Comparison of ENCODE assay signal across 9 cellular contexts in genomic region chr16:56933266-56933619, GRCh38. TPM values are rescaled to one million over a fixed set of nuclear protein-coding genes. Genes with fewer than 3 reads are reported as not detected.
DNase-seq lines count a peak whose midpoint lies in the region; ATAC-seq and TF ChIP-seq lines count a peak whose summit lies in the region.
"Had no signal": no experiment of that assay in that cellular context is flagged by ENCODE, and none has a peak within 500 bp of the region (broad histone marks: within the 10 kb centered on the region; RNA-seq: fewer than 3 reads in every experiment).

No MANE protein-coding gene starts in this region.

- H3K79me2 ChIP-seq in H9 (ENCODE audit: insufficient read depth, low read length) = peaks cover 9% of the 10 kb centered on the region; the same call in 1 of the 2 replicates
- peaks cover 45% of the 10 kb centered on the region for H3K79me2 ChIP-seq in fibroblast of lung (ENCODE audit: control insufficient read depth, insufficient read depth, low read length)

- DNase-seq in H9 = no peak
- DNase-seq in fibroblast of lung (ENCODE audit: low read depth in 2 of 2) = no peak
- DNase-seq in skeletal muscle cell (ENCODE audit: low read depth) = no peak
- no peak for DNase-seq in NCI-H510A (lab: John Stamatoyannopoulos, UW)
- no peak for DNase-seq in epidermal melanocyte (ENCODE audit: insufficient read length, low spot score)
- no peak for DNase-seq in germinal center (ENCODE audit: low spot score)
- DNase-seq: NCI-H187 had no signal

- H3K27ac ChIP-seq in H9 (ENCODE audit: insufficient read length, low read depth, low read length) (no peak overlapping the region), fibroblast of lung (ENCODE audit: insufficient read depth, low read length) (peak overlapping the region; percentile 90)

- peaks cover 11% of the 10 kb centered on the region for H3K23me2 ChIP-seq in H9 (ENCODE audit: insufficient read length, low read depth, low read length, poor library complexity, severe bottlenecking)

- no peaks in the 10 kb centered on the region for H3K27me3 ChIP-seq in H9 (ENCODE audit: insufficient read depth, low read length)
- H3K27me3 ChIP-seq in fibroblast of lung (ENCODE audit: control insufficient read depth, insufficient read depth, low read length) = no peaks in the 10 kb centered on the region

- H3K4me3 Mint-ChIP-seq in H9 = peak overlapping the region; percentile 94 to 95
- peak overlapping the region; percentile 99 for H3K4me3 Mint-ChIP-seq in T-helper 1 cell treated with Interleukin-12 subunit alpha and Interleukin-12 subunit beta and Interleukin-4 antibody, amounts not matched to agents 30 μg/mL and 1 μg/mL, for 36 hours

- TF ChIP-seq CTCF in H9 (conservative IDR thresholded peaks at IDR 0.05) = no peak
- no peak for TF ChIP-seq CTCF in fibroblast of lung (conservative IDR thresholded peaks at IDR 0.05 in 1 of 2, IDR thresholded peaks at IDR 0.05 in 1 of 2; ENCODE audit: low read depth in 1 of 2, low read length in 2 of 2)

- no CpG with 5 or more reads among the region's 3 CpGs for WGBS in H9 (ENCODE audit: extremely low coverage, insufficient read length, low lambda C conversion rate)

- peaks cover 3% of the 10 kb centered on the region; the same call in 1 of the 2 replicates for H3K4me1 ChIP-seq in H9 (ENCODE audit: insufficient read depth, low read length)
- peaks cover 3% of the 10 kb centered on the region for H3K4me1 ChIP-seq in fibroblast of lung (ENCODE audit: control insufficient read depth, extremely low read depth, insufficient read depth, low read length)

- no peak overlapping the region for H3K23ac ChIP-seq in H9 (ENCODE audit: insufficient read length, low read depth, low read length)

- H3K9me3 Mint-ChIP-seq in H9 = no peaks in the 10 kb centered on the region
- H3K9me3 Mint-ChIP-seq in T-helper 1 cell treated with Interleukin-12 subunit alpha and Interleukin-12 subunit beta and Interleukin-4 antibody, amounts not matched to agents 30 μg/mL and 1 μg/mL, for 36 hours = no peaks in the 10 kb centered on the region

- peaks cover 2% of the 10 kb centered on the region for H3K79me1 ChIP-seq in H9 (ENCODE audit: insufficient read depth, low read depth, low read length, poor library complexity, severe bottlenecking)

- H4K91ac ChIP-seq in H9 (ENCODE audit: insufficient read length, low read depth, low read length) = no peak overlapping the region

- H2BK15ac ChIP-seq in H9 (ENCODE audit: low read depth, low read length) = no peak overlapping the region

- peak overlapping the region; percentile 90 for H3K4me2 ChIP-seq in H9 (ENCODE audit: insufficient read depth, insufficient read length, low read length)
- H3K4me2 ChIP-seq in fibroblast of lung (ENCODE audit: extremely low read depth, insufficient read depth, low read length) = peak overlapping the region; percentile 81

- no peaks in the 10 kb centered on the region for H4K20me1 ChIP-seq in H9 (ENCODE audit: control insufficient read depth, insufficient read depth, insufficient read length)
- peaks cover 4% of the 10 kb centered on the region for H4K20me1 ChIP-seq in fibroblast of lung (ENCODE audit: control insufficient read depth, extremely low read depth, insufficient read depth, low read length)

- peaks cover 21 to 23% of the 10 kb centered on the region in 2 experiments for H3K4me1 Mint-ChIP-seq in H9
- H3K4me1 Mint-ChIP-seq in T-helper 1 cell treated with Interleukin-12 subunit alpha and Interleukin-12 subunit beta and Interleukin-4 antibody, amounts not matched to agents 30 μg/mL and 1 μg/mL, for 36 hours (ENCODE audit: low read depth) = peaks cover 48% of the 10 kb centered on the region

- no peak overlapping the region for H2BK20ac ChIP-seq in H9 (ENCODE audit: low read depth, low read length, poor library complexity, severe bottlenecking)

- no peak overlapping the region for H2AFZ ChIP-seq in H9 (ENCODE audit: low read length)
- H2AFZ ChIP-seq in fibroblast of lung (ENCODE audit: low read length) = no peak overlapping the region

- no peak overlapping the region for H4K5ac ChIP-seq in H9 (ENCODE audit: insufficient read length, low read depth, low read length)

- H2AK5ac ChIP-seq in H9 (ENCODE audit: insufficient read length, low read length) = no peak overlapping the region

- no peaks in the 10 kb centered on the region for H3K9me3 ChIP-seq in H9 (ENCODE audit: control insufficient read depth, low read depth, low read length)
- H3K9me3 ChIP-seq in fibroblast of lung (ENCODE audit: control insufficient read depth, insufficient read depth, low read depth, low read length) = no peaks in the 10 kb centered on the region

- H3K27me3 Mint-ChIP-seq in H9 (ENCODE audit: low read depth) = no peaks in the 10 kb centered on the region
- no peaks in the 10 kb centered on the region for H3K27me3 Mint-ChIP-seq in T-helper 1 cell treated with Interleukin-12 subunit alpha and Interleukin-12 subunit beta and Interleukin-4 antibody, amounts not matched to agents 30 μg/mL and 1 μg/mL, for 36 hours (ENCODE audit: low read depth)

- H4K8ac ChIP-seq in H9 (replicated peaks; ENCODE audit: insufficient read length, low read depth, low read length) = no peak overlapping the region

- H3T11ph ChIP-seq in H9 (ENCODE audit: low read length) = no peak overlapping the region

- H2BK12ac ChIP-seq in H9 (ENCODE audit: insufficient read length, low read depth, low read length) = no peak overlapping the region

- H3K56ac ChIP-seq in H9 (ENCODE audit: insufficient read length, low read depth, low read length) = no peak overlapping the region

- peak overlapping the region; percentile 88 to 94 (median 94); a peak in 6 of 7 replicates for H3K27ac Mint-ChIP-seq in H9
- H3K27ac Mint-ChIP-seq in T-helper 1 cell treated with Interleukin-12 subunit alpha and Interleukin-12 subunit beta and Interleukin-4 antibody, amounts not matched to agents 30 μg/mL and 1 μg/mL, for 36 hours = peak overlapping the region; percentile 99

- no peak overlapping the region for H3K18ac ChIP-seq in H9 (ENCODE audit: insufficient read length, low read depth, low read length)

- H3K9ac ChIP-seq in H9 (ENCODE audit: extremely low read depth, insufficient read length, low read length) = peak overlapping the region; percentile 73
- peak overlapping the region; percentile 98 for H3K9ac ChIP-seq in fibroblast of lung (ENCODE audit: insufficient read depth, low read length)

- no peak for ATAC-seq in GM21360 (IDR thresholded peaks at IDR 0.05; ENCODE audit: unreplicated experiment)

- H3K4ac ChIP-seq in H9 (ENCODE audit: low read depth, low read length) = no peak overlapping the region

- H3K36me3 ChIP-seq in fibroblast of lung (ENCODE audit: control insufficient read depth, insufficient read depth, low read length) = peaks cover 8% of the 10 kb centered on the region

- H2BK120ac ChIP-seq in H9 (ENCODE audit: low read depth, low read length, poor library complexity, severe bottlenecking) = no peak overlapping the region

- H2BK5ac ChIP-seq in H9 (ENCODE audit: insufficient read length, low read length) = no peak overlapping the region

- H3K4me3 ChIP-seq in fibroblast of lung (replicated peaks in 1 of 4; ENCODE audit: control extremely low read depth in 1 of 4, insufficient read depth in 1 of 4, low read depth in 3 of 4, low read length in 4 of 4) (peak overlapping the region; percentile 80 to 100 (median 94)), skeletal muscle cell (ENCODE audit: low read depth, low read length) (peak overlapping the region; percentile 99)

- H3K36me3 Mint-ChIP-seq in H9 (ENCODE audit: insufficient read depth in 1 of 3, low read depth in 3 of 3) = peaks cover 21 to 40% (median 36%) of the 10 kb centered on the region in 3 experiments
- peaks cover 48% of the 10 kb centered on the region for H3K36me3 Mint-ChIP-seq in T-helper 1 cell treated with Interleukin-12 subunit alpha and Interleukin-12 subunit beta and Interleukin-4 antibody, amounts not matched to agents 30 μg/mL and 1 μg/mL, for 36 hours (ENCODE audit: low read depth)

- no peak overlapping the region for H3K14ac ChIP-seq in H9 (ENCODE audit: insufficient read depth, low read length)

RNA-seq across cellular contexts. Expression of gene HERPUD1, which starts 1.3 kb away (rescaled TPM):
- total RNA-seq in H9 (2021) = 28.9 and 30.8 TPM in 2 replicates
- 111 and 117 TPM in 2 replicates for total RNA-seq in fibroblast of lung
- polyA plus RNA-seq in fibroblast of lung = 127 and 199 TPM in 2 replicates
- polyA plus RNA-seq in fibroblast of lung (2012) = 68.9 and 89.8 TPM in 2 replicates
- 241 and 266 TPM in 2 replicates for polyA minus RNA-seq in fibroblast of lung (ENCODE audit: low replicate concordance)

RNA-seq across cellular contexts. Expression of gene CETP, which starts 28.5 kb away (rescaled TPM):
- not detected in 2 replicates for total RNA-seq in H9 (2021)
- total RNA-seq in fibroblast of lung = not detected in 2 replicates
- polyA plus RNA-seq in fibroblast of lung = 0.06 TPM in 1 of 2 replicates, not detected in the other
- polyA plus RNA-seq in fibroblast of lung (2012) = 0.12 TPM in 1 of 2 replicates, not detected in the other
- polyA minus RNA-seq in fibroblast of lung (ENCODE audit: low replicate concordance) = not detected in 2 replicates

RNA-seq across cellular contexts. Expression of gene NLRC5, which starts 56.1 kb away (rescaled TPM):
- total RNA-seq in H9 (2021) (1.6 and 2.4 TPM in 2 replicates), fibroblast of lung (23.6 and 43.6 TPM in 2 replicates)
- 18.8 and 22.2 TPM in 2 replicates for polyA plus RNA-seq in fibroblast of lung
- 15.0 and 16.3 TPM in 2 replicates for polyA plus RNA-seq in fibroblast of lung (2012)
- polyA minus RNA-seq in fibroblast of lung (ENCODE audit: low replicate concordance) = 68.3 and 84.0 TPM in 2 replicates
